Comparison of ENCODE assay signal across 1 cellular context in genomic region chr20:44884907-44885391, GRCh38.
TF ChIP-seq lines count a peak whose summit lies in the region.

No MANE protein-coding gene starts in this region.

TF ChIP-seq in HepG2, 621 proteins besides CTCF, POLR2A, EP300 and RAD21 (continued from another document and continues in another):
- TF ChIP-seq ZNF572 (CRISPR knock-in tag; IDR thresholded peaks at IDR 0.05), result no peak
- no peak for TF ChIP-seq SOX6 (IDR thresholded peaks at IDR 0.05)
- no peak for TF ChIP-seq SOX6 (CRISPR knock-in tag; IDR thresholded peaks at IDR 0.05)
- no peak for TF ChIP-seq MNT (IDR thresholded peaks at IDR 0.05)
- TF ChIP-seq, protein P1, sequence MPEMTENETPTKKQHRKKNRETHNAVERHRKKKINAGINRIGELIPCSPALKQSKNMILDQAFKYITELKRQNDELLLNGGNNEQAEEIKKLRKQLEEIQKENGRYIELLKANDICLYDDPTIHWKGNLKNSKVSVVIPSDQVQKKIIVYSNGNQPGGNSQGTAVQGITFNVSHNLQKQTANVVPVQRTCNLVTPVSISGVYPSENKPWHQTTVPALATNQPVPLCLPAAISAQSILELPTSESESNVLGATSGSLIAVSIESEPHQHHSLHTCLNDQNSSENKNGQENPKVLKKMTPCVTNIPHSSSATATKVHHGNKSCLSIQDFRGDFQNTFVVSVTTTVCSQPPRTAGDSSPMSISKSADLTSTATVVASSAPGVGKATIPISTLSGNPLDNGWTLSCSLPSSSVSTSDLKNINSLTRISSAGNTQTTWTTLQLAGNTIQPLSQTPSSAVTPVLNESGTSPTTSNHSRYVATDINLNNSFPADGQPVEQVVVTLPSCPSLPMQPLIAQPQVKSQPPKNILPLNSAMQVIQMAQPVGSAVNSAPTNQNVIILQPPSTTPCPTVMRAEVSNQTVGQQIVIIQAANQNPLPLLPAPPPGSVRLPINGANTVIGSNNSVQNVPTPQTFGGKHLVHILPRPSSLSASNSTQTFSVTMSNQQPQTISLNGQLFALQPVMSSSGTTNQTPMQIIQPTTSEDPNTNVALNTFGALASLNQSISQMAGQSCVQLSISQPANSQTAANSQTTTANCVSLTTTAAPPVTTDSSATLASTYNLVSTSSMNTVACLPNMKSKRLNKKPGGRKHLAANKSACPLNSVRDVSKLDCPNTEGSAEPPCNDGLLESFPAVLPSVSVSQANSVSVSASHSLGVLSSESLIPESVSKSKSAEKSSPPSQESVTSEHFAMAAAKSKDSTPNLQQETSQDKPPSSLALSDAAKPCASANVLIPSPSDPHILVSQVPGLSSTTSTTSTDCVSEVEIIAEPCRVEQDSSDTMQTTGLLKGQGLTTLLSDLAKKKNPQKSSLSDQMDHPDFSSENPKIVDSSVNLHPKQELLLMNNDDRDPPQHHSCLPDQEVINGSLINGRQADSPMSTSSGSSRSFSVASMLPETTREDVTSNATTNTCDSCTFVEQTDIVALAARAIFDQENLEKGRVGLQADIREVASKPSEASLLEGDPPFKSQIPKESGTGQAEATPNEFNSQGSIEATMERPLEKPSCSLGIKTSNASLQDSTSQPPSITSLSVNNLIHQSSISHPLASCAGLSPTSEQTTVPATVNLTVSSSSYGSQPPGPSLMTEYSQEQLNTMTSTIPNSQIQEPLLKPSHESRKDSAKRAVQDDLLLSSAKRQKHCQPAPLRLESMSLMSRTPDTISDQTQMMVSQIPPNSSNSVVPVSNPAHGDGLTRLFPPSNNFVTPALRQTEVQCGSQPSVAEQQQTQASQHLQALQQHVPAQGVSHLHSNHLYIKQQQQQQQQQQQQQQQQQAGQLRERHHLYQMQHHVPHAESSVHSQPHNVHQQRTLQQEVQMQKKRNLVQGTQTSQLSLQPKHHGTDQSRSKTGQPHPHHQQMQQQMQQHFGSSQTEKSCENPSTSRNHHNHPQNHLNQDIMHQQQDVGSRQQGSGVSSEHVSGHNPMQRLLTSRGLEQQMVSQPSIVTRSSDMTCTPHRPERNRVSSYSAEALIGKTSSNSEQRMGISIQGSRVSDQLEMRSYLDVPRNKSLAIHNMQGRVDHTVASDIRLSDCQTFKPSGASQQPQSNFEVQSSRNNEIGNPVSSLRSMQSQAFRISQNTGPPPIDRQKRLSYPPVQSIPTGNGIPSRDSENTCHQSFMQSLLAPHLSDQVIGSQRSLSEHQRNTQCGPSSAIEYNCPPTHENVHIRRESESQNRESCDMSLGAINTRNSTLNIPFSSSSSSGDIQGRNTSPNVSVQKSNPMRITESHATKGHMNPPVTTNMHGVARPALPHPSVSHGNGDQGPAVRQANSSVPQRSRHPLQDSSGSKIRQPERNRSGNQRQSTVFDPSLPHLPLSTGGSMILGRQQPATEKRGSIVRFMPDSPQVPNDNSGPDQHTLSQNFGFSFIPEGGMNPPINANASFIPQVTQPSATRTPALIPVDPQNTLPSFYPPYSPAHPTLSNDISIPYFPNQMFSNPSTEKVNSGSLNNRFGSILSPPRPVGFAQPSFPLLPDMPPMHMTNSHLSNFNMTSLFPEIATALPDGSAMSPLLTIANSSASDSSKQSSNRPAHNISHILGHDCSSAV (CRISPR knock-in tag; IDR thresholded peaks at IDR 0.05; ENCODE audit: borderline replicate concordance), result no peak
- no peak for TF ChIP-seq MYPOP (CRISPR knock-in tag; IDR thresholded peaks at IDR 0.05)
- no peak for TF ChIP-seq SAFB2 (CRISPR knock-in tag; IDR thresholded peaks at IDR 0.05; ENCODE audit: borderline replicate concordance, low read depth)
- TF ChIP-seq ISX (CRISPR knock-in tag; conservative IDR thresholded peaks at IDR 0.05), result no peak
- no peak; the same call in 1 of the 2 replicates for TF ChIP-seq KDM5B (CRISPR knock-in tag; IDR thresholded peaks at IDR 0.05; ENCODE audit: borderline replicate concordance)
- TF ChIP-seq ZBTB2 (CRISPR knock-in tag; IDR thresholded peaks at IDR 0.05; ENCODE audit: low read depth), result no peak
- no peak for TF ChIP-seq ZNF232 (CRISPR knock-in tag; IDR thresholded peaks at IDR 0.05; ENCODE audit: borderline replicate concordance)
- TF ChIP-seq, protein P2, sequence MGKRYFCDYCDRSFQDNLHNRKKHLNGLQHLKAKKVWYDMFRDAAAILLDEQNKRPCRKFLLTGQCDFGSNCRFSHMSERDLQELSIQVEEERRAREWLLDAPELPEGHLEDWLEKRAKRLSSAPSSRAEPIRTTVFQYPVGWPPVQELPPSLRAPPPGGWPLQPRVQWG (CRISPR knock-in tag; IDR thresholded peaks at IDR 0.05; ENCODE audit: borderline replicate concordance, low read depth), result no peak
- TF ChIP-seq ZNF605 (CRISPR knock-in tag; IDR thresholded peaks at IDR 0.05), result no peak
- TF ChIP-seq ZNF282 (IDR thresholded peaks at IDR 0.05; ENCODE audit: partially characterized antibody), result no peak
- no peak; the same call in 1 of the 2 replicates for TF ChIP-seq ZNF607 (CRISPR knock-in tag; IDR thresholded peaks at IDR 0.05; ENCODE audit: borderline replicate concordance)
- TF ChIP-seq ZNF205 (CRISPR knock-in tag; IDR thresholded peaks at IDR 0.05), result no peak; the same call in 1 of the 2 replicates
- no peak for TF ChIP-seq RCOR2 (CRISPR knock-in tag; IDR thresholded peaks at IDR 0.05)
- no peak for TF ChIP-seq ZNF839 (CRISPR knock-in tag; IDR thresholded peaks at IDR 0.05; ENCODE audit: borderline replicate concordance)
- TF ChIP-seq HMGA1 (CRISPR knock-in tag; conservative IDR thresholded peaks at IDR 0.05), result no peak
- no peak for TF ChIP-seq U2AF2 (IDR thresholded peaks at IDR 0.05; ENCODE audit: low read depth, low read length)
- TF ChIP-seq REST (IDR thresholded peaks at IDR 0.05; ENCODE audit: borderline replicate concordance in 1 of 2, low read depth in 1 of 2, low read length in 2 of 2), result 0 out of 4 replicates have a peak, but pooled peaks of 1 of the 2 experiments have one; percentile 25
- TF ChIP-seq, protein P3, sequence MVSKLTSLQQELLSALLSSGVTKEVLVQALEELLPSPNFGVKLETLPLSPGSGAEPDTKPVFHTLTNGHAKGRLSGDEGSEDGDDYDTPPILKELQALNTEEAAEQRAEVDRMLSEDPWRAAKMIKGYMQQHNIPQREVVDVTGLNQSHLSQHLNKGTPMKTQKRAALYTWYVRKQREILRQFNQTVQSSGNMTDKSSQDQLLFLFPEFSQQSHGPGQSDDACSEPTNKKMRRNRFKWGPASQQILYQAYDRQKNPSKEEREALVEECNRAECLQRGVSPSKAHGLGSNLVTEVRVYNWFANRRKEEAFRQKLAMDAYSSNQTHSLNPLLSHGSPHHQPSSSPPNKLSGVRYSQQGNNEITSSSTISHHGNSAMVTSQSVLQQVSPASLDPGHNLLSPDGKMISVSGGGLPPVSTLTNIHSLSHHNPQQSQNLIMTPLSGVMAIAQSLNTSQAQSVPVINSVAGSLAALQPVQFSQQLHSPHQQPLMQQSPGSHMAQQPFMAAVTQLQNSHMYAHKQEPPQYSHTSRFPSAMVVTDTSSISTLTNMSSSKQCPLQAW (CRISPR knock-in tag; IDR thresholded peaks at IDR 0.05), result no peak
- no peak for TF ChIP-seq ZNF788 (CRISPR knock-in tag; IDR thresholded peaks at IDR 0.05; ENCODE audit: borderline replicate concordance)
- no peak for TF ChIP-seq PHF5A (CRISPR knock-in tag; IDR thresholded peaks at IDR 0.05; ENCODE audit: low read depth, unreplicated experiment)
- no peak; the same call in 1 of the 2 replicates for TF ChIP-seq ZBTB21 (CRISPR knock-in tag; IDR thresholded peaks at IDR 0.05)
- no peak for TF ChIP-seq ZNF850 (CRISPR knock-in tag; conservative IDR thresholded peaks at IDR 0.05)
- no peak for TF ChIP-seq ZNF260 (CRISPR knock-in tag; IDR thresholded peaks at IDR 0.05; ENCODE audit: borderline replicate concordance, low read depth)
- no peak for TF ChIP-seq HNRNPLL (IDR thresholded peaks at IDR 0.05; ENCODE audit: low read depth, low read length, poor library complexity, severe bottlenecking)
- no peak for TF ChIP-seq CREB1 (IDR thresholded peaks at IDR 0.05)
- TF ChIP-seq CREB1 (CRISPR knock-in tag; IDR thresholded peaks at IDR 0.05), result no peak
- no peak for TF ChIP-seq BHLHE40 (IDR thresholded peaks at IDR 0.05; ENCODE audit: low read length)
- TF ChIP-seq ADNP (CRISPR knock-in tag; IDR thresholded peaks at IDR 0.05), result no peak
